ENCODE assay signal across 19 cellular contexts in the genomic region with DNA sequence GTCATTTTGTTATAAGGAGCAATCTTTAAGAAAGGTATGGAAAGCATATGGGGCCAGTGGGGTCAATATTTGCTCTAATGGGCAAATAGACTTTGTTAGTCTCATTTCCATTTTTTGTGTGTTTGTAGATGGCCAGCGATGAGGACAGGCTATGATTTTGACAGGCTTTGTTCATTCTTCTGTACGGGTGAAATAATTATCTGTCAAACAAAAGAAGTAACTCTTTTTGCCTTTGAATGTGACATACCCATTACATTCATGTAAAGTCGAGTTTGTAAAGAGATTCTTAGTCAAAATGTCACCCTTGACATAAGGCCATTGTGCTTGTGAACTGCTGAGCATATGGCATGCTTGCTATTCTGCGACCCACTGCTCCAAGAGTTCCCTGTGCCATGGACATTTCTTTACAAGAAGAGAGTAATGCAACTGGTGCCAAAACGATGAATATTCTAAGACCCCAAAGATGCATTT.
"Had no signal": no experiment of that assay in that cellular context is flagged by ENCODE, and none has a peak within 500 bp of the region (broad histone marks: within the 10 kb centered on the region; RNA-seq: fewer than 3 reads in every experiment).

No MANE protein-coding gene starts in this region.

- H3K4me3 ChIP-seq: esophagus squamous epithelium, left ventricle myocardium inferior, neural progenitor cell, thyroid gland had no signal

- H3K27me3 ChIP-seq: esophagus squamous epithelium, thyroid gland had no signal

- H3K4me3 Mint-ChIP-seq: activated CD8-positive, alpha-beta T cell treated with anti-CD3 and anti-CD28 coated beads for 36 hours; activated naive CD8-positive, alpha-beta T cell treated with anti-CD3 and anti-CD28 coated beads for 36 hours; brain; memory B cell; neural progenitor cell; stimulated activated memory B cell treated with anti-CD40 and anti-IgM and Interleukin-4, amounts not matched to agents 10 μg/mL and 1 μg/mL and 100 μg/mL, for 72 hours; T-helper 17 cell had no signal

- H3K4me1 Mint-ChIP-seq: activated naive CD8-positive, alpha-beta T cell treated with anti-CD3 and anti-CD28 coated beads for 36 hours; memory B cell; stimulated activated memory B cell treated with anti-CD40 and anti-IgM and Interleukin-4, amounts not matched to agents 10 μg/mL and 1 μg/mL and 100 μg/mL, for 72 hours; T-helper 17 cell had no signal

- H3K27ac Mint-ChIP-seq: activated CD8-positive, alpha-beta T cell treated with anti-CD3 and anti-CD28 coated beads for 36 hours; activated naive CD8-positive, alpha-beta T cell treated with anti-CD3 and anti-CD28 coated beads for 36 hours; memory B cell; neural progenitor cell; stimulated activated memory B cell treated with anti-CD40 and anti-IgM and Interleukin-4, amounts not matched to agents 10 μg/mL and 1 μg/mL and 100 μg/mL, for 72 hours; T-helper 17 cell had no signal

- H2AFZ ChIP-seq: neural progenitor cell had no signal

- H3K27ac ChIP-seq: esophagus squamous epithelium, left ventricle myocardium inferior, neural progenitor cell, thyroid gland had no signal

- H3K9ac ChIP-seq: neural progenitor cell had no signal

- H3K36me3 ChIP-seq: esophagus squamous epithelium, left ventricle myocardium inferior, neural progenitor cell, thyroid gland had no signal

- ATAC-seq: activated CD8-positive, alpha-beta T cell treated with anti-CD3 and anti-CD28 coated beads for 36 hours; stimulated activated memory B cell treated with anti-CD40 and anti-IgM and Interleukin-4, amounts not matched to agents 10 μg/mL and 1 μg/mL and 100 μg/mL, for 72 hours; T-helper 17 cell had no signal

- H3K4me1 ChIP-seq: thyroid gland had no signal

- DNase-seq: activated CD4-positive, alpha-beta T cell treated with anti-CD3 and anti-CD28 coated beads for 4 hours; activated CD8-positive, alpha-beta T cell treated with anti-CD3 and anti-CD28 coated beads for 36 hours; activated gamma-delta T cell; activated naive CD8-positive, alpha-beta T cell treated with anti-CD3 and anti-CD28 coated beads for 36 hours; activated T-cell treated with anti-CD3 and anti-CD28 coated beads, Interleukin-2, amount 50 U/mL, for 48 hours; amygdala; central memory CD4-positive, alpha-beta T cell; cortex of kidney; effector CD8-positive, alpha-beta T cell; esophagus squamous epithelium; hypothalamus; left ventricle myocardium inferior; stimulated activated CD4-positive, alpha-beta T cell treated with anti-CD3 and anti-CD28 coated beads, Interleukin-2, amount 100 ng/mL, for 48 hours; T-helper 17 cell; thyroid gland had no signal

- H3K36me3 Mint-ChIP-seq: activated naive CD8-positive, alpha-beta T cell treated with anti-CD3 and anti-CD28 coated beads for 36 hours; brain; memory B cell; stimulated activated memory B cell treated with anti-CD40 and anti-IgM and Interleukin-4, amounts not matched to agents 10 μg/mL and 1 μg/mL and 100 μg/mL, for 72 hours had no signal

- H3K9me3 Mint-ChIP-seq: activated CD8-positive, alpha-beta T cell treated with anti-CD3 and anti-CD28 coated beads for 36 hours; activated naive CD8-positive, alpha-beta T cell treated with anti-CD3 and anti-CD28 coated beads for 36 hours; memory B cell; neural progenitor cell; stimulated activated memory B cell treated with anti-CD40 and anti-IgM and Interleukin-4, amounts not matched to agents 10 μg/mL and 1 μg/mL and 100 μg/mL, for 72 hours had no signal

- H3K4me2 ChIP-seq: neural progenitor cell had no signal

- H3K9me3 ChIP-seq: esophagus squamous epithelium, left ventricle myocardium inferior, thyroid gland had no signal

- H3K27me3 Mint-ChIP-seq: stimulated activated memory B cell treated with anti-CD40 and anti-IgM and Interleukin-4, amounts not matched to agents 10 μg/mL and 1 μg/mL and 100 μg/mL, for 72 hours had no signal
